9 cellular contexts compared by ENCODE assay signal in the genomic region with DNA sequence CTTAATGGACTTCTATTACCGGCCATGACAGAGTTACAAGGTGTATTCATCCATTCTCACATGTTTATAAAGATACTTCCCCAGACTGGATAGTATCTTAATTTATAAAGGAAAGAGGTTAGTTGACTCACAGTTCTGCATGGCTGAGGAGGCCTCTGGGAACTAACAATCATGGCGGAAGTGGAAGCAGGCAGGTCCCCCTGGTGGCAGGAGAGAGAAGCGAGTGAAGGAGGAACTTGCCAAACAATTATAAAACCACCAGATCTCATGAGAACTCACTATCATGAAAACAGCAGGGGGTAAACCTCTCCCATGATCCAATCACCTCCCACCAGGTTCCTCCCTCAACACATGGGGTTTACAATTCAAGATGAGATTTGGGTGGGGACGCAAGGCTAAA.
A peak's percentile ranks its signal among the peaks of the same experiment; 100 is the strongest.
DNase-seq lines count a peak whose midpoint lies in the region; ATAC-seq and TF ChIP-seq lines count a peak whose summit lies in the region.
"Had no signal": no experiment of that assay in that cellular context is flagged by ENCODE, and none has a peak within 500 bp of the region (broad histone marks: within the 10 kb centered on the region; RNA-seq: fewer than 3 reads in every experiment).

No MANE protein-coding gene starts in this region.

- no peaks in the 10 kb centered on the region for H3K36me3 Mint-ChIP-seq in neural crest cell (ENCODE audit: low read depth)

- peak; percentile 60 for ATAC-seq in HG02870 (IDR thresholded peaks at IDR 0.05; ENCODE audit: unreplicated experiment)

- peak; percentile 28 for DNase-seq in activated CD4-positive, alpha-beta T cell treated with anti-CD3 and anti-CD28 coated beads for 48 hours
- no peak for DNase-seq in activated CD4-positive, alpha-beta T cell treated with anti-CD3 and anti-CD28 coated beads, Interleukin-2, amount 50 U/mL, for 4 hours
- DNase-seq in SK-MEL-5 (ENCODE audit: low read depth, low spot score) (peak; percentile 52), neural crest cell (ENCODE audit: low read depth, low spot score) (no peak), hypothalamus (lab: John Stamatoyannopoulos, UW) (no peak), posterior vena cava (ENCODE audit: low spot score) (no peak), posterior cingulate gyrus (no peak)

- in situ Hi-C loops in SK-MEL-5 (cut with HindIII; ENCODE audit: low pct_unique_long_range_greater_than_20kb, low sequenced_read_pairs), result no loop called here

- no peaks in the 10 kb centered on the region for H3K4me1 Mint-ChIP-seq in neural crest cell

- TF ChIP-seq CTCF in neural crest cell (conservative IDR thresholded peaks at IDR 0.05), result peak; percentile 48

- no peak overlapping the region for H3K4me3 Mint-ChIP-seq in neural crest cell
- H3K4me3 Mint-ChIP-seq: nephron had no signal

- H3K27ac Mint-ChIP-seq in neural crest cell (ENCODE audit: unreplicated experiment), result no peak overlapping the region
- H3K27ac Mint-ChIP-seq: nephron had no signal

- no peaks in the 10 kb centered on the region for H3K27me3 Mint-ChIP-seq in neural crest cell (ENCODE audit: low read depth)

- intact Hi-C loops in posterior vena cava (cut with DNase I) (no loop called here), posterior cingulate gyrus (cut with DNase I) (no loop called here)

- peaks cover 2% of the 10 kb centered on the region for H3K9me3 Mint-ChIP-seq in neural crest cell
- H3K9me3 Mint-ChIP-seq: nephron had no signal

Comparison
In these comparisons a context has a peak if more than half of its experiments do, and no peak if none do; other contexts are left out.
1. DNase-seq: peak in activated CD4-positive, alpha-beta T cell treated with anti-CD3 and anti-CD28 coated beads for 48 hours (single experiment) and SK-MEL-5 (single experiment); none in activated CD4-positive, alpha-beta T cell treated with anti-CD3 and anti-CD28 coated beads, Interleukin-2, amount 50 U/mL, for 4 hours (0 of 2), neural crest cell (single experiment), hypothalamus (0 of 51), posterior vena cava (single experiment) and posterior cingulate gyrus (0 of 10).